5 cellular contexts compared by ENCODE assay signal in the genomic region with DNA sequence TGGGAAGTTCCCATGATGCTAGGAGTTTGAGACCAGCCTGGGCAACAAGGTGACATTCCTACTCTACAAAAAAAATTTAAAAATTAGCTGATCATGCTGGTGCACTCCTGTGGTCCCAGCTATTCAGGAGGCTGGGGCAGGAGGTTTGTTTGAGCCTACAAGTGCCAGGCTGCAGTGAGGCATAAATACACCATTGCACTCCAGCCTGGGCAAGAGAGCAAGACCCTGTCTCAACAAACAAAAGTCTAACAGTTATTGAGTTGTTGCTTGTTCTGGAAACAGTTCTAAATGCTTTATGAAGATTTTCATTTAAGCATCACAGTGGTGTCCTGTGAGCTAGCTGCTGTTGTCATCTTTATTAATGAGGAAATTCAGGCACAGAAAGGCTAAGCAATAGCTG. TPM values are rescaled to one million over a fixed set of nuclear protein-coding genes. Genes with fewer than 3 reads are reported as not detected.
"Had no signal": no experiment of that assay in that cellular context is flagged by ENCODE, and none has a peak within 500 bp of the region (broad histone marks: within the 10 kb centered on the region; RNA-seq: fewer than 3 reads in every experiment).

No MANE protein-coding gene starts in this region.

RNA-seq across cellular contexts. Expression of gene ANKRD18B, which starts 4.0 kb away (rescaled TPM):
- total RNA-seq: activated naive CD8-positive, alpha-beta T cell treated with anti-CD3 and anti-CD28 coated beads, Interleukin-2, amount 10 ng/mL, durations not matched to agents 7 days and 5 days; adrenal gland; aorta; ascending aorta; breast epithelium had no signal
